Comparison of ENCODE assay signal across 17 cellular contexts in genomic region chr16:59410451-59410850, GRCh38.
DNase-seq lines count a peak whose midpoint lies in the region.
"Had no signal": no experiment of that assay in that cellular context is flagged by ENCODE, and none has a peak within 500 bp of the region (broad histone marks: within the 10 kb centered on the region; RNA-seq: fewer than 3 reads in every experiment).

No MANE protein-coding gene starts in this region.

- no peak overlapping the region for H2AK5ac ChIP-seq in mesendoderm (ENCODE audit: low read length)

- H3K4me1 ChIP-seq in mesendoderm (ENCODE audit: control insufficient read depth, low read depth, low read length), result no peaks in the 10 kb centered on the region
- H3K4me1 ChIP-seq: BE2C, BLaER1, Caco-2 had no signal

- H3K4me2 ChIP-seq in mesendoderm (ENCODE audit: low read length), result no peak overlapping the region
- H3K4me2 ChIP-seq: BLaER1 had no signal

- H3K4ac ChIP-seq in mesendoderm (ENCODE audit: low read depth, low read length), result no peak overlapping the region

- no peaks in the 10 kb centered on the region for H3K36me3 ChIP-seq in mesendoderm (ENCODE audit: control insufficient read depth, insufficient read depth, low read length)
- H3K36me3 ChIP-seq: BE2C, BLaER1 had no signal

- no peak overlapping the region for H2BK120ac ChIP-seq in mesendoderm (ENCODE audit: low read depth, low read length)

- H4K5ac ChIP-seq in mesendoderm (ENCODE audit: low read length), result no peak overlapping the region

- no CpG with 5 or more reads among the region's 1 CpG for WGBS in mesendoderm (ENCODE audit: extremely low coverage, insufficient coverage, low lambda C conversion rate)

- no peak overlapping the region for H3K18ac ChIP-seq in mesendoderm (ENCODE audit: low read length)

- no peaks in the 10 kb centered on the region for H3K79me1 ChIP-seq in mesendoderm (ENCODE audit: low read length)

- H3K56ac ChIP-seq in mesendoderm (ENCODE audit: low read length), result no peak overlapping the region

- H3K23ac ChIP-seq in mesendoderm (ENCODE audit: low read length), result no peak overlapping the region

- H2BK5ac ChIP-seq in mesendoderm (ENCODE audit: low read length), result no peak overlapping the region

- no peak overlapping the region for H4K8ac ChIP-seq in mesendoderm (ENCODE audit: low read depth, low read length)

- H3K27me3 ChIP-seq in mesendoderm (ENCODE audit: insufficient read depth, low read length, poor library complexity), result no peaks in the 10 kb centered on the region
- H3K27me3 ChIP-seq: BE2C, BLaER1 had no signal

- H3K79me2 ChIP-seq in mesendoderm (ENCODE audit: control insufficient read depth, insufficient read depth, low read length), result no peaks in the 10 kb centered on the region

- no peak overlapping the region for H3K9ac ChIP-seq in mesendoderm (ENCODE audit: low read length)
- H3K9ac ChIP-seq: BLaER1 had no signal

- H3K4me3 ChIP-seq in mesendoderm (ENCODE audit: low read length), result no peak overlapping the region
- H3K4me3 ChIP-seq: BLaER1 had no signal

- H2BK15ac ChIP-seq in mesendoderm (replicated peaks; ENCODE audit: low read depth), result no peak overlapping the region

- DNase-seq in CMK (ENCODE audit: low read depth), result peak; percentile 54
- DNase-seq in NCI-H526 treated with DMSO at 0.1 percent for 48 hours (lab: John Stamatoyannopoulos, UW), result peak; percentile 6
- DNase-seq in mesendoderm, result peak; percentile 53
- DNase-seq in activated CD4-positive, alpha-beta T cell treated with anti-CD3 and anti-CD28 coated beads for 1 hour, result no peak
- no peak for DNase-seq in cortex of kidney (lab: John Stamatoyannopoulos, UW)
- DNase-seq: 8988T; ACHN; BE2C; C1 segment of cervical spinal cord; Caco-2; Calu3; CD4-positive, alpha-beta memory T cell; CD4-positive, CD25-positive, alpha-beta regulatory T cell; CD8-positive, alpha-beta memory T cell; DMS79 treated with DMSO at 0.1 percent for 48 hours; GF-D8 had no signal

- H3K27ac ChIP-seq in mesendoderm (ENCODE audit: low read depth, low read length), result no peak overlapping the region
- H3K27ac ChIP-seq: BLaER1 had no signal

Comparison
In these comparisons a context has a peak if more than half of its experiments do, and no peak if none do; other contexts are left out.
1. DNase-seq: peak in CMK (single experiment), NCI-H526 treated with DMSO at 0.1 percent for 48 hours (single experiment) and mesendoderm (single experiment); none in activated CD4-positive, alpha-beta T cell treated with anti-CD3 and anti-CD28 coated beads for 1 hour (single experiment) and cortex of kidney (single experiment).